2 cellular contexts compared by ENCODE assay signal in genomic region chr7:34659676-34660075, GRCh38.
TF ChIP-seq lines count a peak whose summit lies in the region.

No MANE protein-coding gene starts in this region.

TF ChIP-seq in GM23338, 12 proteins besides CTCF, POLR2A, EP300 and RAD21:
- TF ChIP-seq ETS1 (IDR thresholded peaks at IDR 0.05) (no peak), JUNB (IDR thresholded peaks at IDR 0.05; ENCODE audit: unreplicated experiment) (no peak), ZNF331 (CRISPR knock-in tag; IDR thresholded peaks at IDR 0.05; ENCODE audit: low read depth) (no peak), NANOG (IDR thresholded peaks at IDR 0.05; ENCODE audit: borderline replicate concordance) (no peak), REST (IDR thresholded peaks at IDR 0.05; ENCODE audit: unreplicated experiment) (no peak), ZNF462 (CRISPR knock-in tag; IDR thresholded peaks at IDR 0.05) (no peak), POLR2AphosphoS5 (IDR thresholded peaks at IDR 0.05; ENCODE audit: low read depth) (no peak), EZH2phosphoT487 (IDR thresholded peaks at IDR 0.05; ENCODE audit: unreplicated experiment) (no peak), EZH2 (IDR thresholded peaks at IDR 0.05; ENCODE audit: low read depth, unreplicated experiment) (no peak), CREB1 (CRISPR knock-in tag; IDR thresholded peaks at IDR 0.05; ENCODE audit: low read depth) (no peak), STAT1 (IDR thresholded peaks at IDR 0.05; ENCODE audit: unreplicated experiment) (no peak), ZNF114 (CRISPR knock-in tag; IDR thresholded peaks at IDR 0.05) (no peak)
TF ChIP-seq in GM23338: peak in this region for 0.

TF ChIP-seq in H1, 55 proteins besides CTCF, POLR2A, EP300 and RAD21:
- no peak for TF ChIP-seq CHD7 (IDR thresholded peaks at IDR 0.05; ENCODE audit: insufficient replicate concordance, low read length)
- TF ChIP-seq YY1 (IDR thresholded peaks at IDR 0.05; ENCODE audit: low read depth, low read length) = no peak
- no peak for TF ChIP-seq TCF12 (IDR thresholded peaks at IDR 0.05; ENCODE audit: low read depth, low read length)
- TF ChIP-seq JUN (IDR thresholded peaks at IDR 0.05; ENCODE audit: low read depth, low read length) = no peak
- no peak for TF ChIP-seq CHD2 (IDR thresholded peaks at IDR 0.05; ENCODE audit: low read length)
- no peak for TF ChIP-seq ATF2 (IDR thresholded peaks at IDR 0.05; ENCODE audit: low read length)
- no peak for TF ChIP-seq BCL11A (IDR thresholded peaks at IDR 0.05; ENCODE audit: low read depth in 2 of 2, low read length in 2 of 2)
- TF ChIP-seq NANOG (IDR thresholded peaks at IDR 0.05; ENCODE audit: insufficient read depth, low read depth, low read length, poor library complexity, severe bottlenecking) = no peak
- TF ChIP-seq SP4 (IDR thresholded peaks at IDR 0.05; ENCODE audit: low read length) = no peak
- no peak for TF ChIP-seq ZNF274 (IDR thresholded peaks at IDR 0.05; ENCODE audit: borderline replicate concordance, extremely low read depth, low read length)
- TF ChIP-seq E2F6 (IDR thresholded peaks at IDR 0.05) = no peak
- TF ChIP-seq HDAC2 (IDR thresholded peaks at IDR 0.05; ENCODE audit: borderline replicate concordance in 1 of 2, low read depth in 2 of 2, low read length in 2 of 2) = no peak
- no peak for TF ChIP-seq POLR2AphosphoS5 (IDR thresholded peaks at IDR 0.05; ENCODE audit: low read depth, low read length)
- TF ChIP-seq HDAC6 (IDR thresholded peaks at IDR 0.05; ENCODE audit: low read depth, low read length) = no peak
- no peak for TF ChIP-seq FOSL1 (IDR thresholded peaks at IDR 0.05; ENCODE audit: insufficient read depth, low read depth, low read length)
- no peak for TF ChIP-seq TEAD4 (IDR thresholded peaks at IDR 0.05; ENCODE audit: low read depth, low read length)
- TF ChIP-seq MAFK (IDR thresholded peaks at IDR 0.05; ENCODE audit: low read depth, low read length) = no peak
- no peak for TF ChIP-seq CBX8 (IDR thresholded peaks at IDR 0.05; ENCODE audit: borderline replicate concordance, low read depth, low read length)
- TF ChIP-seq BACH1 (IDR thresholded peaks at IDR 0.05; ENCODE audit: low read length) = no peak
TF ChIP-seq in H1: peak in this region for 0.
